ENCODE assay signal across 19 cellular contexts in genomic region chr16:50676684-50677225, GRCh38. TPM values are rescaled to one million over a fixed set of nuclear protein-coding genes. Genes with fewer than 3 reads are reported as not detected.
DNase-seq lines count a peak whose midpoint lies in the region; ATAC-seq, FAIRE-seq and TF ChIP-seq lines count a peak whose summit lies in the region.
"Had no signal": no experiment of that assay in that cellular context is flagged by ENCODE, and none has a peak within 500 bp of the region (broad histone marks: within the 10 kb centered on the region; RNA-seq: fewer than 3 reads in every experiment).

No MANE protein-coding gene starts in this region.

- 36% methylated on average over 8 of the region's 9 CpGs for WGBS in HepG2 (ENCODE audit: low lambda C conversion rate)

- TF ChIP-seq POLR2A in HepG2 (IDR thresholded peaks at IDR 0.05; ENCODE audit: insufficient read depth in 1 of 2, low read depth in 2 of 2, low read length in 2 of 2): no peak

- no peak for TF ChIP-seq EP300 in HepG2 (IDR thresholded peaks at IDR 0.05; ENCODE audit: low read depth in 2 of 2, low read length in 2 of 2)
- TF ChIP-seq EP300 in HepG2 (CRISPR knock-in tag; IDR thresholded peaks at IDR 0.05; ENCODE audit: borderline replicate concordance): no peak

- H3K9me3 ChIP-seq in HepG2 (ENCODE audit: low read length) (peaks cover 19% of the 10 kb centered on the region), upper lobe of right lung (peaks cover 5% of the 10 kb centered on the region)
- H3K9me3 ChIP-seq: adrenal gland had no signal

- FAIRE-seq in HepG2 (lab: Jason Lieb, UNC): no peak
- FAIRE-seq: endometrium, GM12892 had no signal

- H3K9me3 Mint-ChIP-seq in activated naive CD4-positive, alpha-beta T cell treated with anti-CD3 and anti-CD28 coated beads, Interleukin-2, amount 10 ng/mL, durations not matched to agents 7 days and 5 days: peaks cover 19% of the 10 kb centered on the region
- peaks cover 17% of the 10 kb centered on the region for H3K9me3 Mint-ChIP-seq in activated CD8-positive, alpha-beta T cell treated with anti-CD3 and anti-CD28 coated beads for 36 hours

- no peak overlapping the region for H3K9ac ChIP-seq in HepG2 (ENCODE audit: insufficient read depth, low read depth, low read length)
- H3K9ac ChIP-seq: GM23248, parathyroid adenoma had no signal

- DNase-seq in activated naive CD4-positive, alpha-beta T cell treated with anti-CD3 and anti-CD28 coated beads, Interleukin-2, amount 10 ng/mL, durations not matched to agents 7 days and 5 days: no peak
- DNase-seq in activated naive CD4-positive, alpha-beta T cell (lab: John Stamatoyannopoulos, UW): no peak
- DNase-seq in activated CD8-positive, alpha-beta T cell treated with anti-CD3 and anti-CD28 coated beads for 36 hours: no peak
- DNase-seq in HepG2 (ENCODE audit: low spot score): no peak
- DNase-seq in upper lobe of right lung: no peak
- DNase-seq in NCI-H1694 (lab: John Stamatoyannopoulos, UW): no peak
- DNase-seq in DMS114 treated with DMSO at 0.1 percent for 48 hours (lab: John Stamatoyannopoulos, UW; ENCODE audit: unreplicated experiment): no peak
- DNase-seq: adrenal gland; GM23248; hippocampal formation; left colon; NCI-H1436 treated with DMSO at 0.1 percent for 48 hours; NK-92 treated with Interleukin-12 subunit alpha and Interleukin-12 subunit beta, amount 100 ng/mL, for 24 hours had no signal

- H3K4me3 Mint-ChIP-seq in activated naive CD4-positive, alpha-beta T cell treated with anti-CD3 and anti-CD28 coated beads, Interleukin-2, amount 10 ng/mL, durations not matched to agents 7 days and 5 days: no peak overlapping the region
- no peak overlapping the region for H3K4me3 Mint-ChIP-seq in activated CD8-positive, alpha-beta T cell treated with anti-CD3 and anti-CD28 coated beads for 36 hours

- H3K79me2 ChIP-seq in HepG2 (ENCODE audit: insufficient read depth, low read length): no peaks in the 10 kb centered on the region
- H3K79me2 ChIP-seq: parathyroid adenoma had no signal

- H2AFZ ChIP-seq in HepG2 (ENCODE audit: low read length): no peak overlapping the region
- H2AFZ ChIP-seq: GM23248, parathyroid adenoma had no signal

- no peaks in the 10 kb centered on the region for H3K36me3 ChIP-seq in HepG2 (replicated peaks in 1 of 2; ENCODE audit: control insufficient read depth in 1 of 2, insufficient read depth in 2 of 2, low read length in 2 of 2)
- peaks cover 4% of the 10 kb centered on the region for H3K36me3 ChIP-seq in upper lobe of right lung
- H3K36me3 ChIP-seq: adrenal gland had no signal

- H3K27ac Mint-ChIP-seq in activated naive CD4-positive, alpha-beta T cell treated with anti-CD3 and anti-CD28 coated beads, Interleukin-2, amount 10 ng/mL, durations not matched to agents 7 days and 5 days: peak overlapping the region; percentile 20
- peak overlapping the region; percentile 70 for H3K27ac Mint-ChIP-seq in activated CD8-positive, alpha-beta T cell treated with anti-CD3 and anti-CD28 coated beads for 36 hours

- no peaks in the 10 kb centered on the region for H3K4me1 ChIP-seq in HepG2 (ENCODE audit: insufficient read depth, low read length)
- H3K4me1 ChIP-seq in upper lobe of right lung: peaks cover 14% of the 10 kb centered on the region
- H3K4me1 ChIP-seq: adrenal gland, parathyroid adenoma had no signal

- BruUV-seq in HepG2 (replicated peaks; lab: Mats Ljungman, UMichigan): no TSS peak

- no peak overlapping the region for H3K4me3 ChIP-seq in HepG2 (replicated peaks in 1 of 3; ENCODE audit: insufficient read depth in 1 of 3, low read depth in 2 of 3, low read length in 3 of 3)
- H3K4me3 ChIP-seq in upper lobe of right lung: no peak overlapping the region
- H3K4me3 ChIP-seq: adrenal gland, GM23248 had no signal

- no peak for TF ChIP-seq RAD21 in HepG2 (CRISPR knock-in tag; IDR thresholded peaks at IDR 0.05)

- TF ChIP-seq CTCF in activated CD8-positive, alpha-beta T cell treated with anti-CD3 and anti-CD28 coated beads for 36 hours (IDR thresholded peaks at IDR 0.05): no peak
- 0 out of 2 replicates have a peak, but pooled peaks have one; percentile 5 for TF ChIP-seq CTCF in HepG2 (CRISPR knock-in tag; IDR thresholded peaks at IDR 0.05)
- TF ChIP-seq CTCF in upper lobe of right lung (IDR thresholded peaks at IDR 0.05): no peak

- POLR2A ChIA-PET in activated CD8-positive, alpha-beta T cell treated with anti-CD3 and anti-CD28 coated beads for 36 hours (lab: Charles Lee): interaction anchor here (1.1 kb wide), 1 partner anchor 60 kb away, joined by 4 read pairs; no protein-coding TSS in a partner anchor
- POLR2A ChIA-PET in HepG2 (lab: Yijun Ruan, JAX): no interaction called here

- H3K27me3 Mint-ChIP-seq in activated naive CD4-positive, alpha-beta T cell treated with anti-CD3 and anti-CD28 coated beads, Interleukin-2, amount 10 ng/mL, durations not matched to agents 7 days and 5 days: no peaks in the 10 kb centered on the region
- no peaks in the 10 kb centered on the region for H3K27me3 Mint-ChIP-seq in activated CD8-positive, alpha-beta T cell treated with anti-CD3 and anti-CD28 coated beads for 36 hours

- H3K4me2 ChIP-seq in HepG2 (ENCODE audit: low read depth, low read length): no peak overlapping the region

- ATAC-seq in activated CD8-positive, alpha-beta T cell treated with anti-CD3 and anti-CD28 coated beads for 36 hours: no peak
- ATAC-seq in HepG2 (peak; percentile 28; the same call in 1 of the 3 replicates), upper lobe of right lung (no peak), HG03139 (IDR thresholded peaks at IDR 0.05; ENCODE audit: unreplicated experiment) (no peak)
- ATAC-seq: left colon had no signal

- H3K27ac ChIP-seq in HepG2 (ENCODE audit: extremely low read length, insufficient read depth, low read length) (no peak overlapping the region), upper lobe of right lung (peak overlapping the region; percentile 2)
- H3K27ac ChIP-seq: adrenal gland, GM23248, parathyroid adenoma, RWPE1, VCaP had no signal

- intact Hi-C loops in activated CD8-positive, alpha-beta T cell treated with anti-CD3 and anti-CD28 coated beads for 36 hours (cut with micrococcal nuclease): no loop called here
- intact Hi-C loops in HepG2 (cut with micrococcal nuclease; ENCODE audit: unreplicated experiment) (no loop called here), upper lobe of right lung (cut with DNase I) (no loop called here)

- no peaks in the 10 kb centered on the region; a peak in 2 of 5 replicates for H3K27me3 ChIP-seq in HepG2 (ENCODE audit: control insufficient read depth in 1 of 2, insufficient read depth in 2 of 2, low read length in 2 of 2)
- H3K27me3 ChIP-seq in upper lobe of right lung: no peaks in the 10 kb centered on the region

- CTCF ChIA-PET in activated naive CD4-positive, alpha-beta T cell treated with anti-CD3 and anti-CD28 coated beads, Interleukin-2, amount 10 ng/mL, durations not matched to agents 7 days and 5 days (lab: Charles Lee): interaction anchor here (0.9 to 7.8 kb wide), 8 partner anchors 9 to 130 kb away, joined by 3 to 141 read pairs (median 4); no protein-coding TSS in a partner anchor
- CTCF ChIA-PET in activated CD8-positive, alpha-beta T cell treated with anti-CD3 and anti-CD28 coated beads for 36 hours (lab: Charles Lee): interaction anchor here (0.6 to 17.8 kb wide), 8 partner anchors 10 to 323 kb away, joined by 3 to 340 read pairs (median 6); no protein-coding TSS in a partner anchor
- CTCF ChIA-PET in HepG2 (lab: Yijun Ruan, JAX; ENCODE audit: low intra/inter-chr PET ratio, low total read pairs): interaction anchor here (0.7 kb wide), 1 partner anchor 130 kb away, joined by 3 read pairs; no protein-coding TSS in a partner anchor

- peaks cover 52% of the 10 kb centered on the region for H3K4me1 Mint-ChIP-seq in activated naive CD4-positive, alpha-beta T cell treated with anti-CD3 and anti-CD28 coated beads, Interleukin-2, amount 10 ng/mL, durations not matched to agents 7 days and 5 days
- peaks cover 41% of the 10 kb centered on the region for H3K4me1 Mint-ChIP-seq in activated CD8-positive, alpha-beta T cell treated with anti-CD3 and anti-CD28 coated beads for 36 hours (ENCODE audit: low read depth)

- H3K36me3 Mint-ChIP-seq in activated naive CD4-positive, alpha-beta T cell treated with anti-CD3 and anti-CD28 coated beads, Interleukin-2, amount 10 ng/mL, durations not matched to agents 7 days and 5 days: peaks cover 81% of the 10 kb centered on the region
- peaks cover 73% of the 10 kb centered on the region for H3K36me3 Mint-ChIP-seq in activated CD8-positive, alpha-beta T cell treated with anti-CD3 and anti-CD28 coated beads for 36 hours (ENCODE audit: low read depth)

- in situ Hi-C loops in HepG2 (cut with HindIII; ENCODE audit: extremely low pct_ligation_motif_present, low pct_unique_long_range_greater_than_20kb): no loop called here

- H4K20me1 ChIP-seq in HepG2 (ENCODE audit: insufficient read depth, low read length): no peaks in the 10 kb centered on the region

RNA-seq across cellular contexts. Expression of gene SNX20, which starts 4.4 kb away (rescaled TPM):
- total RNA-seq in activated CD8-positive, alpha-beta T cell treated with anti-CD3 and anti-CD28 coated beads for 36 hours: 10 to 100 TPM; 24.6 to 25.0 TPM
- not detected in 2 replicates for total RNA-seq in HepG2 (2016; rRNA removed; fragmentation: Illumina TruSeq; extraction: Trizol)
- not detected in 2 replicates for total RNA-seq in HepG2 (2016; cell fraction: cytosol; rRNA removed; fragmentation: Illumina TruSeq; extraction: Trizol; ENCODE audit: low read depth)
- not detected in 2 replicates for total RNA-seq in HepG2 (2016; cell fraction: insoluble cytoplasmic fraction; rRNA removed; fragmentation: Illumina TruSeq; extraction: Trizol)
- not detected in 2 replicates for total RNA-seq in HepG2 (2016; cell fraction: membrane; rRNA removed; fragmentation: Illumina TruSeq; extraction: Trizol)
- not detected in 2 replicates for total RNA-seq in HepG2 (2016; cell fraction: nucleus; rRNA removed; fragmentation: Illumina TruSeq; extraction: Trizol)
- not detected in 2 replicates for polyA plus RNA-seq in HepG2 (2011; rRNA removed)
- polyA plus RNA-seq in HepG2 (2011; cell fraction: cytosol; rRNA removed): not detected in 2 replicates
- not detected in 2 replicates for polyA plus RNA-seq in HepG2 (2011; cell fraction: nucleus; rRNA removed)
- 0.04 TPM in 1 of 2 replicates, not detected in the other for polyA plus RNA-seq in HepG2 (2012)
- polyA plus RNA-seq in HepG2 (2016; cell fraction: cytosol; fragmentation: Illumina TruSeq; extraction: Trizol; ENCODE audit: low read depth): not detected in 2 replicates
- not detected in 2 replicates for polyA plus RNA-seq in HepG2 (2016; cell fraction: insoluble cytoplasmic fraction; fragmentation: Illumina TruSeq; extraction: Trizol; ENCODE audit: low read depth)
- polyA plus RNA-seq in HepG2 (2016; cell fraction: membrane; fragmentation: Illumina TruSeq; extraction: Trizol; ENCODE audit: low read depth): not detected in 2 replicates
- polyA plus RNA-seq in HepG2 (2016; cell fraction: nucleus; fragmentation: Illumina TruSeq; extraction: Trizol; ENCODE audit: insufficient read depth, low read depth): not detected in 2 replicates
- polyA minus RNA-seq in HepG2 (2011; rRNA and poly(A)+ RNA removed; ENCODE audit: low replicate concordance): not detected in 2 replicates
- not detected in 2 replicates for polyA minus RNA-seq in HepG2 (2011; cell fraction: cytosol; rRNA and poly(A)+ RNA removed)
- polyA minus RNA-seq in HepG2 (2011; cell fraction: nucleus; rRNA and poly(A)+ RNA removed): not detected in 2 replicates
- 9.2 TPM for total RNA-seq in upper lobe of right lung
- total RNA-seq: GM23248 had no signal
- polyA plus RNA-seq: GM23248 had no signal

RNA-seq across cellular contexts. Expression of gene NOD2, which starts 16.7 kb away (rescaled TPM):
- 1 to 10 TPM; 1.1 to 1.6 TPM for total RNA-seq in activated CD8-positive, alpha-beta T cell treated with anti-CD3 and anti-CD28 coated beads for 36 hours
- total RNA-seq in HepG2 (2016; rRNA removed; fragmentation: Illumina TruSeq; extraction: Trizol): 0.27 and 0.29 TPM in 2 replicates
- total RNA-seq in HepG2 (2016; cell fraction: cytosol; rRNA removed; fragmentation: Illumina TruSeq; extraction: Trizol; ENCODE audit: low read depth): 0.18 and 0.20 TPM in 2 replicates
- total RNA-seq in HepG2 (2016; cell fraction: insoluble cytoplasmic fraction; rRNA removed; fragmentation: Illumina TruSeq; extraction: Trizol): 0.09 and 0.12 TPM in 2 replicates
- total RNA-seq in HepG2 (2016; cell fraction: membrane; rRNA removed; fragmentation: Illumina TruSeq; extraction: Trizol): 0.21 TPM in 1 of 2 replicates, not detected in the other
- total RNA-seq in HepG2 (2016; cell fraction: nucleus; rRNA removed; fragmentation: Illumina TruSeq; extraction: Trizol): 0.22 and 0.38 TPM in 2 replicates
- polyA plus RNA-seq in HepG2 (2011; rRNA removed): 0.76 and 0.81 TPM in 2 replicates
- polyA plus RNA-seq in HepG2 (2011; cell fraction: cytosol; rRNA removed): 0.36 and 0.68 TPM in 2 replicates
- 1.9 and 2.3 TPM in 2 replicates for polyA plus RNA-seq in HepG2 (2011; cell fraction: nucleus; rRNA removed)
- polyA plus RNA-seq in HepG2 (2012): 0.19 and 0.29 TPM in 2 replicates
- polyA plus RNA-seq in HepG2 (2016; cell fraction: cytosol; fragmentation: Illumina TruSeq; extraction: Trizol; ENCODE audit: low read depth): 0.02 and 0.03 TPM in 2 replicates
- polyA plus RNA-seq in HepG2 (2016; cell fraction: insoluble cytoplasmic fraction; fragmentation: Illumina TruSeq; extraction: Trizol; ENCODE audit: low read depth): not detected in 2 replicates
- not detected in 2 replicates for polyA plus RNA-seq in HepG2 (2016; cell fraction: membrane; fragmentation: Illumina TruSeq; extraction: Trizol; ENCODE audit: low read depth)
- polyA plus RNA-seq in HepG2 (2016; cell fraction: nucleus; fragmentation: Illumina TruSeq; extraction: Trizol; ENCODE audit: insufficient read depth, low read depth): 0.17 and 0.37 TPM in 2 replicates
- 4.8 TPM in 1 of 2 replicates, not detected in the other for polyA minus RNA-seq in HepG2 (2011; rRNA and poly(A)+ RNA removed; ENCODE audit: low replicate concordance)
- polyA minus RNA-seq in HepG2 (2011; cell fraction: cytosol; rRNA and poly(A)+ RNA removed): 0.49 and 1.1 TPM in 2 replicates
- 2.1 and 2.3 TPM in 2 replicates for polyA minus RNA-seq in HepG2 (2011; cell fraction: nucleus; rRNA and poly(A)+ RNA removed)
- total RNA-seq in upper lobe of right lung: 4.2 TPM
- total RNA-seq: GM23248 had no signal
- polyA plus RNA-seq: GM23248 had no signal
